Comparison of ENCODE assay signal across 1 cellular context in genomic region chr17:7440113-7440822, GRCh38.
TF ChIP-seq lines count a peak whose summit lies in the region.

No MANE protein-coding gene starts in this region.

TF ChIP-seq in HepG2, 621 proteins besides CTCF, POLR2A, EP300 and RAD21 (continued from another document):
- TF ChIP-seq NFAT5 (CRISPR knock-in tag; IDR thresholded peaks at IDR 0.05) (no peak), CHCHD3 (CRISPR knock-in tag; IDR thresholded peaks at IDR 0.05) (no peak), ZNF224 (CRISPR knock-in tag; IDR thresholded peaks at IDR 0.05) (no peak), FOSL2 (CRISPR knock-in tag; IDR thresholded peaks at IDR 0.05) (no peak), ZNF607 (CRISPR knock-in tag; IDR thresholded peaks at IDR 0.05; ENCODE audit: borderline replicate concordance) (no peak), LRRFIP1 (CRISPR knock-in tag; conservative IDR thresholded peaks at IDR 0.05) (no peak)
TF ChIP-seq in HepG2: peak in this region for 40.
